9 cellular contexts compared by ENCODE assay signal in the genomic region with DNA sequence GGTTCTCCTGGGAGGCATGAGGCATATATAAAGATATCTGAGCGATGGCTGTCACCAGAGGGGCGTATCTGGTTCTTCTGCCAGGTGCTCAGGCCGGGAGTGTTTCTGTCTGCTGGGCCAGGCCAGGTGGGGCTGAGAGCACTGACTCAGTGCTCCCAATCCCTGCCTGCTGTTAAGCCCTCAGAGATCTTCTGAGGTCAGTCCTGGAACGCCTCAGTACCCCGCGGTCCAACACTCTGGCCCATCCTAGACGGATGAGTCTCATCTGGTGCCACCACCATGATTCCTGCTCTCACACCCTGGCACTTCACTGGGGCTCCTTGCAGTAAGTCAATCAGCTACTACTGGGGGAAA. TPM values are rescaled to one million over a fixed set of nuclear protein-coding genes. Genes with fewer than 3 reads are reported as not detected.
A peak's percentile ranks its signal among the peaks of the same experiment; 100 is the strongest.
DNase-seq lines count a peak whose midpoint lies in the region; ATAC-seq and TF ChIP-seq lines count a peak whose summit lies in the region.
"Had no signal": no experiment of that assay in that cellular context is flagged by ENCODE, and none has a peak within 500 bp of the region (broad histone marks: within the 10 kb centered on the region; RNA-seq: fewer than 3 reads in every experiment).

No MANE protein-coding gene starts in this region.

- TF ChIP-seq CTCF in C4-2B (conservative IDR thresholded peaks at IDR 0.05) (no peak), H9 (conservative IDR thresholded peaks at IDR 0.05) (no peak), lower lobe of right lung (IDR thresholded peaks at IDR 0.05) (no peak), GM20000 (IDR thresholded peaks at IDR 0.05; ENCODE audit: extremely low read depth, missing control alignments) (no peak)

- CTCF ChIA-PET in HEK293T (lab: Yijun Ruan, JAX), result interaction anchor here (1.0 kb wide), 1 partner anchor 54 kb away, joined by 4 read pairs; no protein-coding TSS in a partner anchor

- H2BK15ac ChIP-seq in H9 (ENCODE audit: low read depth, low read length), result no peak overlapping the region

- H2AK5ac ChIP-seq in H9 (ENCODE audit: insufficient read length, low read length), result no peak overlapping the region

- H4K8ac ChIP-seq in H9 (replicated peaks; ENCODE audit: insufficient read length, low read depth, low read length), result no peak overlapping the region

- H3K79me2 ChIP-seq in H9 (ENCODE audit: insufficient read depth, low read length), result no peaks in the 10 kb centered on the region

- no peak overlapping the region for H4K5ac ChIP-seq in H9 (ENCODE audit: insufficient read length, low read depth, low read length)

- H3K27ac Mint-ChIP-seq in H9, result peak overlapping the region in 2 of 3 experiments; percentile 44 to 93; a peak in 2 of 7 replicates

- no peaks in the 10 kb centered on the region for H3K27me3 ChIP-seq in H9 (ENCODE audit: insufficient read depth, low read length)
- H3K27me3 ChIP-seq in lower lobe of right lung (ENCODE audit: low read depth), result no peaks in the 10 kb centered on the region
- H3K27me3 ChIP-seq: ovary had no signal

- no peak overlapping the region for H4K91ac ChIP-seq in H9 (ENCODE audit: insufficient read length, low read depth, low read length)

- peak overlapping the region; percentile 62; the same call in 1 of the 2 replicates for H3K14ac ChIP-seq in H9 (ENCODE audit: insufficient read depth, low read length)

- no peak overlapping the region for H3K4ac ChIP-seq in H9 (ENCODE audit: low read depth, low read length)

- WGBS in H9 (ENCODE audit: extremely low coverage, insufficient read length, low lambda C conversion rate), result no CpG with 5 or more reads among the region's 7 CpGs

- peak overlapping the region; percentile 28 for H3K27ac ChIP-seq in C4-2B
- no peak overlapping the region for H3K27ac ChIP-seq in H9 (ENCODE audit: insufficient read length, low read depth, low read length)
- H3K27ac ChIP-seq in lower lobe of right lung, result peak overlapping the region; percentile 71
- H3K27ac ChIP-seq: ovary had no signal

- H3K23me2 ChIP-seq in H9 (ENCODE audit: insufficient read length, low read depth, low read length, poor library complexity, severe bottlenecking), result no peaks in the 10 kb centered on the region

- H3K4me3 ChIP-seq in lower lobe of right lung, result no peak overlapping the region
- H3K4me3 ChIP-seq: ovary had no signal

- H3K79me1 ChIP-seq in H9 (ENCODE audit: insufficient read depth, low read depth, low read length, poor library complexity, severe bottlenecking), result no peaks in the 10 kb centered on the region

- H3K18ac ChIP-seq in H9 (ENCODE audit: insufficient read length, low read depth, low read length), result peak overlapping the region; percentile 59

- no peak overlapping the region for H3K56ac ChIP-seq in H9 (ENCODE audit: insufficient read length, low read depth, low read length)

- DNase-seq in H9, result no peak
- peak; percentile 39 for DNase-seq in SHP77 treated with DMSO at 0.1 percent for 48 hours (lab: John Stamatoyannopoulos, UW)
- no peak for DNase-seq in lower lobe of right lung
- no peak for DNase-seq in HEK293T (ENCODE audit: extremely low spot score)
- no peak for DNase-seq in NCI-H524 treated with DMSO at 0.1 percent for 48 hours (lab: John Stamatoyannopoulos, UW)
- DNase-seq in GM20000 (ENCODE audit: low spot score), result no peak

- no peak overlapping the region for H2BK12ac ChIP-seq in H9 (ENCODE audit: insufficient read length, low read depth, low read length)

- no peak overlapping the region for H3K23ac ChIP-seq in H9 (ENCODE audit: insufficient read length, low read depth, low read length)

- H3K9me3 ChIP-seq in H9 (ENCODE audit: control insufficient read depth, low read depth, low read length) (no peaks in the 10 kb centered on the region), lower lobe of right lung (no peaks in the 10 kb centered on the region)
- H3K9me3 ChIP-seq: ovary had no signal

- no peak overlapping the region for H2BK5ac ChIP-seq in H9 (ENCODE audit: insufficient read length, low read length)

- no peak overlapping the region for H3K4me3 Mint-ChIP-seq in H9

- H3K4me1 Mint-ChIP-seq in H9, result peaks cover 32 to 43% of the 10 kb centered on the region in 2 experiments

- no peaks in the 10 kb centered on the region for H4K20me1 ChIP-seq in H9 (ENCODE audit: control insufficient read depth, insufficient read depth, insufficient read length)

- peak in 1 of 2 donors; percentile 3 for ATAC-seq in lower lobe of right lung
- no peak for ATAC-seq in HG03196 (IDR thresholded peaks at IDR 0.05; ENCODE audit: unreplicated experiment)

- peaks cover 10% of the 10 kb centered on the region for H3K27me3 Mint-ChIP-seq in H9 (ENCODE audit: low read depth)

- peaks cover 4% of the 10 kb centered on the region; the same call in 1 of the 2 replicates for H3K4me1 ChIP-seq in H9 (ENCODE audit: insufficient read depth, low read length)
- H3K4me1 ChIP-seq in lower lobe of right lung, result peaks cover 43% of the 10 kb centered on the region

- H3K9me3 Mint-ChIP-seq in H9, result no peaks in the 10 kb centered on the region; a peak in 1 of 5 replicates

- intact Hi-C loops in lower lobe of right lung (cut with DNase I), result no loop called here

- H3K36me3 ChIP-seq in lower lobe of right lung, result no peaks in the 10 kb centered on the region
- H3K36me3 ChIP-seq: ovary had no signal

- H3T11ph ChIP-seq in H9 (ENCODE audit: low read length), result no peak overlapping the region

- H3K9ac ChIP-seq in H9 (ENCODE audit: extremely low read depth, insufficient read length, low read length), result no peak overlapping the region

- no peak overlapping the region for H2AFZ ChIP-seq in H9 (ENCODE audit: low read length)

- POLR2A ChIA-PET in HEK293T (lab: Yijun Ruan, JAX), result interaction anchor here (1.2 kb wide), 1 partner anchor 31 kb away, joined by 3 read pairs; no protein-coding TSS in a partner anchor

- no peaks in the 10 kb centered on the region for H3K36me3 Mint-ChIP-seq in H9 (ENCODE audit: insufficient read depth in 1 of 3, low read depth in 3 of 3)

- H3K4me2 ChIP-seq in H9 (ENCODE audit: insufficient read depth, insufficient read length, low read length), result no peak overlapping the region

- H2BK20ac ChIP-seq in H9 (ENCODE audit: low read depth, low read length, poor library complexity, severe bottlenecking), result no peak overlapping the region

- no peak overlapping the region for H2BK120ac ChIP-seq in H9 (ENCODE audit: low read depth, low read length, poor library complexity, severe bottlenecking)

TF ChIP-seq in HEK293T, 16 proteins besides CTCF, POLR2A, EP300 and RAD21:
- no peak for TF ChIP-seq BHLHE40 (IDR thresholded peaks at IDR 0.05; ENCODE audit: borderline replicate concordance)
- TF ChIP-seq SP1 (IDR thresholded peaks at IDR 0.05), result no peak
TF ChIP-seq in HEK293T: peak in this region for 0.

RNA-seq across cellular contexts. Expression of a gene that starts 7.5 kb away (rescaled TPM):
- total RNA-seq in H9 (2021) (3.5 and 5.0 TPM in 2 replicates), lower lobe of right lung (70.9 TPM)

Comparison
In these comparisons a context has a peak if more than half of its experiments do, and no peak if none do; other contexts are left out.
1. RNA of a gene that starts 7.5 kb away (total RNA-seq): 70.9 TPM in lower lobe of right lung (single experiment); 3.5 to 5.0 TPM in H9; every median in the first group is over 10 times any median in the second.